In genomic region chr14:39251547-39251946, GRCh38 we compare ENCODE assay signal across 7 cellular contexts.
"Had no signal": no experiment of that assay in that cellular context is flagged by ENCODE, and none has a peak within 500 bp of the region (broad histone marks: within the 10 kb centered on the region; RNA-seq: fewer than 3 reads in every experiment).

No MANE protein-coding gene starts in this region.

- ATAC-seq: GM23338 had no signal

- H3K4me3 ChIP-seq: GM23338 had no signal

- H3K4me2 ChIP-seq: GM23338 had no signal

- FAIRE-seq: H1, H54, HTR-8/SVneo had no signal

- DNase-seq: H9, HCEC 1CT, KBM-7 had no signal
